In the genomic region with DNA sequence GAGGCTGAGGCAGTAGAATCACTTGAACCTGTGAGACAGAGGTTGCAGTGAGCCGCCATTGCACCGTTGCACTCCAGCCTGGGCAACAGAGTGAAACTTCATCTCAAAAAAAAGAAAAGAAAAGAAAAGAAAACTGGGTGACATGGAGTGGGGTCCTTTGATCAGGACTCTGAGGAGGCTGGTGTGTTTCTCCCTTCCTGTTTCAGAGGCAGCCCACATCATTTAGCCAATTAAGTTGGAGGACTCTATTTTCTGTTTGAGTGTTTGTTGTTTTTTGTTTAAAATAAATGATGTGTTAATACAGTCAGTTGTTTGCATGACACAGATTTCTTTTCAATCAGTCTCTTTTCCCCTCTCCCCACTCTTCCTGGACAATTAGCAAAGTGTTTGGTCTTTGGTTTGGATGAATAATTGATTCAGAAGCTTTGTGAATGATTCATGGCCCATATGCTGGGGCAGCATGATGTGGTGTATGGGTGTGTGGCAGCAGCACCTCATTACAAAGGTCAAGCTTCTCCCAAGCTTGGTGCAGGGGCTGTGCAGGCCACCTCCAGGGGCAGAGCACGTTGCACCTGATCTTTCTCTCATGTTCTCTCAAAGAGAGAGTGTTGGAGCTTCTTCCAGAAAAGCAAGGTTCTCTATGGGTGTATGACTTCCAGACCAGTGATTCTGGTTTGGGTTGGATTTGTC, we compare ENCODE assay signal across 22 cellular contexts. TPM values are rescaled to one million over a fixed set of nuclear protein-coding genes. Genes with fewer than 3 reads are reported as not detected.
"Had no signal": no experiment of that assay in that cellular context is flagged by ENCODE, and none has a peak within 500 bp of the region (broad histone marks: within the 10 kb centered on the region; RNA-seq: fewer than 3 reads in every experiment).

No MANE protein-coding gene starts in this region.

- ATAC-seq: esophagus mucosa; left cardiac atrium; left ventricle myocardium superior; psoas muscle; sciatic nerve; stimulated activated naive B cell treated with anti-CD40 and anti-IgM and Interleukin-4, amounts not matched to agents 10 μg/mL and 1 μg/mL and 100 μg/mL, for 72 hours; stimulated activated naive CD8-positive, alpha-beta T cell treated with anti-CD3 and anti-CD28 coated beads, Interleukin-15, amount 100 ng/mL, for 72 hours had no signal

- H3K27me3 ChIP-seq: colonic mucosa, transverse colon had no signal

- FAIRE-seq: keratinocyte had no signal

- DNase-seq: colonic mucosa; dermis blood vessel endothelial cell; effector CD8-positive, alpha-beta T cell; immature natural killer cell; left cardiac atrium; left ventricle myocardium superior; mesendoderm; naive B cell; psoas muscle; retina; stimulated activated CD4-positive, alpha-beta T cell treated with anti-CD3 and anti-CD28 coated beads, Interleukin-2, amount 100 ng/mL, for 24 hours; stimulated activated CD4-positive, alpha-beta T cell treated with anti-CD3 and anti-CD28 coated beads, Interleukin-4, amount 100 ng/mL, for 4 hours; stimulated activated naive B cell treated with anti-CD40 and anti-IgM and Interleukin-4, amounts not matched to agents 10 μg/mL and 1 μg/mL and 100 μg/mL, for 72 hours; stimulated activated naive CD8-positive, alpha-beta T cell treated with anti-CD3 and anti-CD28 coated beads, Interleukin-15, amount 100 ng/mL, for 72 hours; transverse colon had no signal

- H3K4me3 ChIP-seq: colonic mucosa, lung, psoas muscle, thoracic aorta, transverse colon had no signal

- H3K36me3 ChIP-seq: colonic mucosa, thoracic aorta, transverse colon had no signal

RNA-seq across cellular contexts. Expression of a gene that starts 48.8 kb away (rescaled TPM):
- total RNA-seq: dermis blood vessel endothelial cell, fibroblast of villous mesenchyme, thoracic aorta, ureter had no signal
- polyA plus RNA-seq: immature natural killer cell, keratinocyte had no signal
